In the genomic region with DNA sequence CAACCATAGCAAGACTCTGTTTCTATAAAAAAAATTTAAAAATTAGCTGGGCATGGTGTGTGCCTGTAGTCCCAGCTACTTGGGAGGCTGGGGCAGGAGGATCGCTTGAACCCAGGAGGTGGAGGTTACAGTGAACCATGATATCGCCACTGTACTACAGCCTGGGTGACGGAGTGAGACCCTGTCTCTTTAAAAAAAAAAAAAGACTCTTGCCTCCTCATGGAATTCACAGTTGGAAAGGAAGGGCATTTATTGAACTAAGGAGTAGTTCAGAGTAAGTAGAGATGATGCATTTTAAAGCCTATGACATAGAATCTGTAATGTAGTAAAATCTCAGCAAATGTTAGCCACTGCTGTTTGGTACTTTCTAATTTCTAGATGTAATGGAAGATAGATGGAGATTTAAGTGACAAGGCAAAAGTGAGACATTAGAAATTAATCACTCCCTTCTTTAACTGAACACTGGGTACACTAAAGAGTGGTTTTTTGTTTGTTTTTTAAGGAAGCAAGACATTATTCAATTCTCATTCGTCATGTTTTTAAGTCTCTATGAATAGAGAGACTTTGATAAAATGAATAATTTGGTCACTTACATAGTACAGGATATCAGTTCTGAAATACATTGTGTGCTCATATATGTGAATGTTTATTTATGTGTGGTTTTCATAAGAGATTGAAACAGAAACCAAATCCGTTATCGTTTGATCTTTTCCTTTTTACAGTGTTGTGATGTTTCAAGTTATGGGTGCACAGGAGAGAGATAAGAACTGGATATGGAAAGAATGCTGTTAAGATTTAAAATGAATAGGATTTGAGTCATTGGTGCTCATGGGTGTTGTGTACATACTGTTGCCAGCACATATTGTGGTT, we compare ENCODE assay signal across 1 cellular context.
TF ChIP-seq lines count a peak whose summit lies in the region.

No MANE protein-coding gene starts in this region.

TF ChIP-seq in HEK293, 187 proteins besides CTCF, POLR2A, EP300 and RAD21 (continued from another document):
- TF ChIP-seq, protein P1, sequence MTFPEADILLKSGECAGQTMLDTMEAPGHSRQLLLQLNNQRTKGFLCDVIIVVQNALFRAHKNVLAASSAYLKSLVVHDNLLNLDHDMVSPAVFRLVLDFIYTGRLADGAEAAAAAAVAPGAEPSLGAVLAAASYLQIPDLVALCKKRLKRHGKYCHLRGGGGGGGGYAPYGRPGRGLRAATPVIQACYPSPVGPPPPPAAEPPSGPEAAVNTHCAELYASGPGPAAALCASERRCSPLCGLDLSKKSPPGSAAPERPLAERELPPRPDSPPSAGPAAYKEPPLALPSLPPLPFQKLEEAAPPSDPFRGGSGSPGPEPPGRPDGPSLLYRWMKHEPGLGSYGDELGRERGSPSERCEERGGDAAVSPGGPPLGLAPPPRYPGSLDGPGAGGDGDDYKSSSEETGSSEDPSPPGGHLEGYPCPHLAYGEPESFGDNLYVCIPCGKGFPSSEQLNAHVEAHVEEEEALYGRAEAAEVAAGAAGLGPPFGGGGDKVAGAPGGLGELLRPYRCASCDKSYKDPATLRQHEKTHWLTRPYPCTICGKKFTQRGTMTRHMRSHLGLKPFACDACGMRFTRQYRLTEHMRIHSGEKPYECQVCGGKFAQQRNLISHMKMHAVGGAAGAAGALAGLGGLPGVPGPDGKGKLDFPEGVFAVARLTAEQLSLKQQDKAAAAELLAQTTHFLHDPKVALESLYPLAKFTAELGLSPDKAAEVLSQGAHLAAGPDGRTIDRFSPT (tag by site-specific recombination; IDR thresholded peaks at IDR 0.05): peak; percentile 43; the same call in 1 of the 2 replicates
- TF ChIP-seq ZNF473 (tag by site-specific recombination; IDR thresholded peaks at IDR 0.05) (no peak), HOXD13 (CRISPR knock-in tag; IDR thresholded peaks at IDR 0.05; ENCODE audit: borderline replicate concordance) (peak; percentile 88), TRIM28 (IDR thresholded peaks at IDR 0.05; ENCODE audit: borderline replicate concordance, low read length) (peak; percentile 73; the same call in 1 of the 2 replicates), ZNF843 (tag by site-specific recombination; IDR thresholded peaks at IDR 0.05) (peak; percentile 91), ZNF571 (tag by site-specific recombination; IDR thresholded peaks at IDR 0.05) (no peak), ZNF585B (tag by site-specific recombination; IDR thresholded peaks at IDR 0.05) (no peak), KLF8 (tag by site-specific recombination; IDR thresholded peaks at IDR 0.05) (0 out of 2 replicates have a peak, but pooled peaks have one; percentile 18), OSR2 (tag by site-specific recombination; IDR thresholded peaks at IDR 0.05) (peak; percentile 55; the same call in 1 of the 2 replicates), ZNF596 (tag by site-specific recombination; IDR thresholded peaks at IDR 0.05) (no peak), ZNF366 (tag by site-specific recombination; conservative IDR thresholded peaks at IDR 0.05) (peak; percentile 55; the same call in 1 of the 2 replicates), SETDB1 (IDR thresholded peaks at IDR 0.05; ENCODE audit: insufficient read length, low read length) (peak; percentile 7), ZNF768 (tag by site-specific recombination; IDR thresholded peaks at IDR 0.05) (no peak), FEZF1 (tag by site-specific recombination; IDR thresholded peaks at IDR 0.05) (peak; percentile 80), KLF10 (tag by site-specific recombination; IDR thresholded peaks at IDR 0.05) (no peak), ZNF600 (tag by site-specific recombination; IDR thresholded peaks at IDR 0.05) (0 out of 2 replicates have a peak, but pooled peaks have one; percentile 12), ZNF629 (tag by site-specific recombination; IDR thresholded peaks at IDR 0.05) (peak; percentile 68), ZXDB (tag by site-specific recombination; IDR thresholded peaks at IDR 0.05) (peak; percentile 90), ZBTB20 (tag by site-specific recombination; IDR thresholded peaks at IDR 0.05) (no peak), ZNF239 (tag by site-specific recombination; IDR thresholded peaks at IDR 0.05) (no peak), SCRT2 (tag by site-specific recombination; IDR thresholded peaks at IDR 0.05) (0 out of 2 replicates have a peak, but pooled peaks have one; percentile 13)
- TF ChIP-seq, protein P2, sequence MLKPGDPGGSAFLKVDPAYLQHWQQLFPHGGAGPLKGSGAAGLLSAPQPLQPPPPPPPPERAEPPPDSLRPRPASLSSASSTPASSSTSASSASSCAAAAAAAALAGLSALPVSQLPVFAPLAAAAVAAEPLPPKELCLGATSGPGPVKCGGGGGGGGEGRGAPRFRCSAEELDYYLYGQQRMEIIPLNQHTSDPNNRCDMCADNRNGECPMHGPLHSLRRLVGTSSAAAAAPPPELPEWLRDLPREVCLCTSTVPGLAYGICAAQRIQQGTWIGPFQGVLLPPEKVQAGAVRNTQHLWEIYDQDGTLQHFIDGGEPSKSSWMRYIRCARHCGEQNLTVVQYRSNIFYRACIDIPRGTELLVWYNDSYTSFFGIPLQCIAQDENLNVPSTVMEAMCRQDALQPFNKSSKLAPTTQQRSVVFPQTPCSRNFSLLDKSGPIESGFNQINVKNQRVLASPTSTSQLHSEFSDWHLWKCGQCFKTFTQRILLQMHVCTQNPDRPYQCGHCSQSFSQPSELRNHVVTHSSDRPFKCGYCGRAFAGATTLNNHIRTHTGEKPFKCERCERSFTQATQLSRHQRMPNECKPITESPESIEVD (tag by site-specific recombination; IDR thresholded peaks at IDR 0.05): peak; percentile 64
- TF ChIP-seq, protein P3, sequence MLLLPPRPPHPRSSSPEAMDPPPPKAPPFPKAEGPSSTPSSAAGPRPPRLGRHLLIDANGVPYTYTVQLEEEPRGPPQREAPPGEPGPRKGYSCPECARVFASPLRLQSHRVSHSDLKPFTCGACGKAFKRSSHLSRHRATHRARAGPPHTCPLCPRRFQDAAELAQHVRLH (tag by site-specific recombination; IDR thresholded peaks at IDR 0.05): peak; percentile 57; the same call in 1 of the 2 replicates
- TF ChIP-seq, protein P4, sequence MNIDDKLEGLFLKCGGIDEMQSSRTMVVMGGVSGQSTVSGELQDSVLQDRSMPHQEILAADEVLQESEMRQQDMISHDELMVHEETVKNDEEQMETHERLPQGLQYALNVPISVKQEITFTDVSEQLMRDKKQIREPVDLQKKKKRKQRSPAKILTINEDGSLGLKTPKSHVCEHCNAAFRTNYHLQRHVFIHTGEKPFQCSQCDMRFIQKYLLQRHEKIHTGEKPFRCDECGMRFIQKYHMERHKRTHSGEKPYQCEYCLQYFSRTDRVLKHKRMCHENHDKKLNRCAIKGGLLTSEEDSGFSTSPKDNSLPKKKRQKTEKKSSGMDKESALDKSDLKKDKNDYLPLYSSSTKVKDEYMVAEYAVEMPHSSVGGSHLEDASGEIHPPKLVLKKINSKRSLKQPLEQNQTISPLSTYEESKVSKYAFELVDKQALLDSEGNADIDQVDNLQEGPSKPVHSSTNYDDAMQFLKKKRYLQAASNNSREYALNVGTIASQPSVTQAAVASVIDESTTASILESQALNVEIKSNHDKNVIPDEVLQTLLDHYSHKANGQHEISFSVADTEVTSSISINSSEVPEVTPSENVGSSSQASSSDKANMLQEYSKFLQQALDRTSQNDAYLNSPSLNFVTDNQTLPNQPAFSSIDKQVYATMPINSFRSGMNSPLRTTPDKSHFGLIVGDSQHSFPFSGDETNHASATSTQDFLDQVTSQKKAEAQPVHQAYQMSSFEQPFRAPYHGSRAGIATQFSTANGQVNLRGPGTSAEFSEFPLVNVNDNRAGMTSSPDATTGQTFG (tag by site-specific recombination; IDR thresholded peaks at IDR 0.05; ENCODE audit: borderline replicate concordance): no peak
- TF ChIP-seq, protein P5, sequence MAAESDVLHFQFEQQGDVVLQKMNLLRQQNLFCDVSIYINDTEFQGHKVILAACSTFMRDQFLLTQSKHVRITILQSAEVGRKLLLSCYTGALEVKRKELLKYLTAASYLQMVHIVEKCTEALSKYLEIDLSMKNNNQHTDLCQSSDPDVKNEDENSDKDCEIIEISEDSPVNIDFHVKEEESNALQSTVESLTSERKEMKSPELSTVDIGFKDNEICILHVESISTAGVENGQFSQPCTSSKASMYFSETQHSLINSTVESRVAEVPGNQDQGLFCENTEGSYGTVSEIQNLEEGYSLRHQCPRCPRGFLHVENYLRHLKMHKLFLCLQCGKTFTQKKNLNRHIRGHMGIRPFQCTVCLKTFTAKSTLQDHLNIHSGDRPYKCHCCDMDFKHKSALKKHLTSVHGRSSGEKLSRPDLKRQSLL (tag by site-specific recombination; IDR thresholded peaks at IDR 0.05): no peak
- TF ChIP-seq, protein P6, sequence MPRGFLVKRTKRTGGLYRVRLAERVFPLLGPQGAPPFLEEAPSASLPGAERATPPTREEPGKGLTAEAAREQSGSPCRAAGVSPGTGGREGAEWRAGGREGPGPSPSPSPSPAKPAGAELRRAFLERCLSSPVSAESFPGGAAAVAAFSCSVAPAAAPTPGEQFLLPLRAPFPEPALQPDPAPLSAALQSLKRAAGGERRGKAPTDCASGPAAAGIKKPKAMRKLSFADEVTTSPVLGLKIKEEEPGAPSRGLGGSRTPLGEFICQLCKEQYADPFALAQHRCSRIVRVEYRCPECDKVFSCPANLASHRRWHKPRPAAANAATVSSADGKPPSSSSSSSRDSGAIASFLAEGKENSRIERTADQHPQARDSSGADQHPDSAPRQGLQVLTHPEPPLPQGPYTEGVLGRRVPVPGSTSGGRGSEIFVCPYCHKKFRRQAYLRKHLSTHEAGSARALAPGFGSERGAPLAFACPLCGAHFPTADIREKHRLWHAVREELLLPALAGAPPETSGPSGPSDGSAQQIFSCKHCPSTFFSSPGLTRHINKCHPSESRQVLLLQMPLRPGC (tag by site-specific recombination; IDR thresholded peaks at IDR 0.05): peak; percentile 88
- TF ChIP-seq, protein P7, sequence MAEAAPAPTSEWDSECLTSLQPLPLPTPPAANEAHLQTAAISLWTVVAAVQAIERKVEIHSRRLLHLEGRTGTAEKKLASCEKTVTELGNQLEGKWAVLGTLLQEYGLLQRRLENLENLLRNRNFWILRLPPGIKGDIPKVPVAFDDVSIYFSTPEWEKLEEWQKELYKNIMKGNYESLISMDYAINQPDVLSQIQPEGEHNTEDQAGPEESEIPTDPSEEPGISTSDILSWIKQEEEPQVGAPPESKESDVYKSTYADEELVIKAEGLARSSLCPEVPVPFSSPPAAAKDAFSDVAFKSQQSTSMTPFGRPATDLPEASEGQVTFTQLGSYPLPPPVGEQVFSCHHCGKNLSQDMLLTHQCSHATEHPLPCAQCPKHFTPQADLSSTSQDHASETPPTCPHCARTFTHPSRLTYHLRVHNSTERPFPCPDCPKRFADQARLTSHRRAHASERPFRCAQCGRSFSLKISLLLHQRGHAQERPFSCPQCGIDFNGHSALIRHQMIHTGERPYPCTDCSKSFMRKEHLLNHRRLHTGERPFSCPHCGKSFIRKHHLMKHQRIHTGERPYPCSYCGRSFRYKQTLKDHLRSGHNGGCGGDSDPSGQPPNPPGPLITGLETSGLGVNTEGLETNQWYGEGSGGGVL (tag by site-specific recombination; IDR thresholded peaks at IDR 0.05): 0 out of 2 replicates have a peak, but pooled peaks have one; percentile 22
- TF ChIP-seq, protein P8, sequence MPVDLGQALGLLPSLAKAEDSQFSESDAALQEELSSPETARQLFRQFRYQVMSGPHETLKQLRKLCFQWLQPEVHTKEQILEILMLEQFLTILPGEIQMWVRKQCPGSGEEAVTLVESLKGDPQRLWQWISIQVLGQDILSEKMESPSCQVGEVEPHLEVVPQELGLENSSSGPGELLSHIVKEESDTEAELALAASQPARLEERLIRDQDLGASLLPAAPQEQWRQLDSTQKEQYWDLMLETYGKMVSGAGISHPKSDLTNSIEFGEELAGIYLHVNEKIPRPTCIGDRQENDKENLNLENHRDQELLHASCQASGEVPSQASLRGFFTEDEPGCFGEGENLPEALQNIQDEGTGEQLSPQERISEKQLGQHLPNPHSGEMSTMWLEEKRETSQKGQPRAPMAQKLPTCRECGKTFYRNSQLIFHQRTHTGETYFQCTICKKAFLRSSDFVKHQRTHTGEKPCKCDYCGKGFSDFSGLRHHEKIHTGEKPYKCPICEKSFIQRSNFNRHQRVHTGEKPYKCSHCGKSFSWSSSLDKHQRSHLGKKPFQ (tag by site-specific recombination; IDR thresholded peaks at IDR 0.05): no peak
